Comparison of ENCODE assay signal across 2 cellular contexts in genomic region chr4:112908511-112908910, GRCh38.
A peak's percentile ranks its signal among the peaks of the same experiment; 100 is the strongest.
TF ChIP-seq lines count a peak whose summit lies in the region.

No MANE protein-coding gene starts in this region.

TF ChIP-seq in GM23338, 12 proteins besides CTCF, POLR2A, EP300 and RAD21:
- TF ChIP-seq EZH2phosphoT487 (IDR thresholded peaks at IDR 0.05; ENCODE audit: unreplicated experiment) (no peak), ETS1 (IDR thresholded peaks at IDR 0.05) (no peak), STAT1 (IDR thresholded peaks at IDR 0.05; ENCODE audit: unreplicated experiment) (no peak), EZH2 (IDR thresholded peaks at IDR 0.05; ENCODE audit: low read depth, unreplicated experiment) (no peak), REST (IDR thresholded peaks at IDR 0.05; ENCODE audit: unreplicated experiment) (no peak), NANOG (IDR thresholded peaks at IDR 0.05; ENCODE audit: borderline replicate concordance) (no peak), ZNF114 (CRISPR knock-in tag; IDR thresholded peaks at IDR 0.05) (no peak), CREB1 (CRISPR knock-in tag; IDR thresholded peaks at IDR 0.05; ENCODE audit: low read depth) (no peak), POLR2AphosphoS5 (IDR thresholded peaks at IDR 0.05; ENCODE audit: low read depth) (no peak), ZNF331 (CRISPR knock-in tag; IDR thresholded peaks at IDR 0.05; ENCODE audit: low read depth) (no peak), ZNF462 (CRISPR knock-in tag; IDR thresholded peaks at IDR 0.05) (no peak), JUNB (IDR thresholded peaks at IDR 0.05; ENCODE audit: unreplicated experiment) (no peak)
TF ChIP-seq in GM23338: peak in this region for 0.

TF ChIP-seq in endothelial cell of umbilical vein, 7 proteins besides CTCF, POLR2A, EP300 and RAD21:
- peak; percentile 41 for TF ChIP-seq FOS (IDR thresholded peaks at IDR 0.05; ENCODE audit: borderline replicate concordance, insufficient read depth, low read length)
- no peak for TF ChIP-seq JUN (IDR thresholded peaks at IDR 0.05; ENCODE audit: borderline replicate concordance, insufficient read depth, insufficient read length, low read depth)
TF ChIP-seq in endothelial cell of umbilical vein: peak in this region for 1.
